ENCODE assay signal across 10 cellular contexts in the genomic region with DNA sequence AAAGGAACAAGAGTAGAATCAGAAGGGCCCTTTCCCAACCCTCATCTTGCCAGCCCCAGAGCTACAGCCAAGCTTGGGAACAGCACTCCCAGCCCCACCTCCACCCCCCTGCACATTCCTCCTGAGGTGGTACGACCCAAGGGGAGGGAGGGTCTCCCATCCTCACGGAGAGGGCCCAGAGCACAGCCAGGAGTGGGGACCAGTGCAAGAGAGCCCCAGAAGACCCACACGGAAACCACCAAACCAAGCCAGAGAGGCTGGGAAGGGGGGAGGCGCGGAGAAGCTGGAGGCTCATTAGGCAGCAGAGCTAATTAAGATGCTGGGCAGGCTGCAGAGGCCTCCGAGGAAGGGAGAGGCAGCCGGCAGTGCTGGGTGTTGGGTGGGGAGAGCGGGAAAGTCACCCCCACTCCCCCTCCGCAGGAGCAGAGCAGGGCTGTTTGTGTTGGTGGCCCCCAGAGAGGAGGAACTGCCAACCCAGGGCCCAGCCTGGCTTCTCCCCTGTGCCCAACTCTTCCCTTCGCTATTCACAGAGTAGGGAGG. TPM values are rescaled to one million over a fixed set of nuclear protein-coding genes. Genes with fewer than 3 reads are reported as not detected.
DNase-seq lines count a peak whose midpoint lies in the region; ATAC-seq and TF ChIP-seq lines count a peak whose summit lies in the region.
"Had no signal": no experiment of that assay in that cellular context is flagged by ENCODE, and none has a peak within 500 bp of the region (broad histone marks: within the 10 kb centered on the region; RNA-seq: fewer than 3 reads in every experiment).

No MANE protein-coding gene starts in this region.

- peaks cover 41% of the 10 kb centered on the region for H3K36me3 ChIP-seq in HUES48 (ENCODE audit: control insufficient read depth, insufficient read depth, low read length)

- H3K27me3 ChIP-seq in HUES48 (ENCODE audit: control insufficient read depth, insufficient read depth, low read length) = no peaks in the 10 kb centered on the region

- no peak for ATAC-seq in natural killer cell treated with Interleukin-12 subunit alpha and Interleukin-12 subunit beta and Interleukin-15 and Interleukin-18, amount 100 ng/mL, for 72 hours
- ATAC-seq in left lobe of liver (no peak), GM21515 (IDR thresholded peaks at IDR 0.05; ENCODE audit: unreplicated experiment) (no peak)

- H3K36me3 Mint-ChIP-seq in natural killer cell treated with Interleukin-12 subunit alpha and Interleukin-12 subunit beta and Interleukin-15 and Interleukin-18, amount 100 ng/mL, for 72 hours = no peaks in the 10 kb centered on the region

- H3K9me3 Mint-ChIP-seq in natural killer cell treated with Interleukin-12 subunit alpha and Interleukin-12 subunit beta and Interleukin-15 and Interleukin-18, amount 100 ng/mL, for 72 hours = no peaks in the 10 kb centered on the region

- peak overlapping the region; percentile 20 for H3K4me3 Mint-ChIP-seq in natural killer cell treated with Interleukin-12 subunit alpha and Interleukin-12 subunit beta and Interleukin-15 and Interleukin-18, amount 100 ng/mL, for 72 hours

- DNase-seq in AG04449 (ENCODE audit: low read depth, low spot score) (no peak), coronary artery (ENCODE audit: low spot score) (no peak), left lobe of liver (ENCODE audit: low spot score) (no peak), NCI-H2196 treated with DMSO at 0.1 percent for 48 hours (lab: John Stamatoyannopoulos, UW; ENCODE audit: unreplicated experiment) (no peak), DMS79 treated with DMSO at 0.1 percent for 48 hours (lab: John Stamatoyannopoulos, UW) (no peak)
- DNase-seq in natural killer cell treated with Interleukin-12 subunit alpha and Interleukin-12 subunit beta and Interleukin-15 and Interleukin-18, amount 100 ng/mL, for 72 hours (ENCODE audit: low spot score) = no peak
- DNase-seq: NCI-H1436 treated with DMSO at 0.1 percent for 48 hours had no signal

- H3K27ac ChIP-seq in HUES48 (ENCODE audit: low read depth, low read length) (peak overlapping the region; percentile 66), coronary artery (peak overlapping the region; percentile 92 to 99)

- POLR2A ChIA-PET in AG04449 (lab: Yijun Ruan, JAX) = no interaction called here

- H3K27ac Mint-ChIP-seq in natural killer cell treated with Interleukin-12 subunit alpha and Interleukin-12 subunit beta and Interleukin-15 and Interleukin-18, amount 100 ng/mL, for 72 hours = no peak overlapping the region

- no peak overlapping the region for H3K9ac ChIP-seq in HUES48 (ENCODE audit: low read depth, low read length)

- no peaks in the 10 kb centered on the region for H3K27me3 Mint-ChIP-seq in natural killer cell treated with Interleukin-12 subunit alpha and Interleukin-12 subunit beta and Interleukin-15 and Interleukin-18, amount 100 ng/mL, for 72 hours

- H3K4me3 ChIP-seq in AG04449 (ENCODE audit: low read depth, low read length) (peak overlapping the region; percentile 78), HUES48 (ENCODE audit: low read depth, low read length) (peak overlapping the region; percentile 49), coronary artery (peak overlapping the region; percentile 97)

- TF ChIP-seq CTCF in AG04449 (IDR thresholded peaks at IDR 0.05; ENCODE audit: insufficient read depth, low read length, missing control alignments) = no peak
- TF ChIP-seq CTCF in coronary artery (IDR thresholded peaks at IDR 0.05) = no peak

- peaks cover 13 to 27% of the 10 kb centered on the region in 2 donors for H3K4me1 Mint-ChIP-seq in natural killer cell treated with Interleukin-12 subunit alpha and Interleukin-12 subunit beta and Interleukin-15 and Interleukin-18, amount 100 ng/mL, for 72 hours (ENCODE audit: low read depth in 2 of 2)

- peaks cover 25% of the 10 kb centered on the region for H3K4me1 ChIP-seq in HUES48 (ENCODE audit: control insufficient read depth, insufficient read depth, low read length)

- CTCF ChIA-PET in AG04449 (lab: Yijun Ruan, JAX) = interaction anchor here (0.6 to 9.2 kb wide), 12 partner anchors 9 to 393 kb away, joined by 3 to 76 read pairs (median 5); a partner anchor contains a TSS

- H3K9me3 ChIP-seq in HUES48 (ENCODE audit: control insufficient read depth, insufficient read depth, low read length) = no peaks in the 10 kb centered on the region

RNA-seq across cellular contexts. Expression of a gene that starts 2.4 kb away (rescaled TPM):
- total RNA-seq in natural killer cell treated with Interleukin-12 subunit alpha and Interleukin-12 subunit beta and Interleukin-15 and Interleukin-18, amount 100 ng/mL, for 72 hours = 10 to 100 TPM; 18.8 to 49.9 TPM
- 0.40 TPM for total RNA-seq in left lobe of liver

RNA-seq across cellular contexts. Expression of a gene that starts 5.0 kb away (rescaled TPM):
- total RNA-seq in natural killer cell treated with Interleukin-12 subunit alpha and Interleukin-12 subunit beta and Interleukin-15 and Interleukin-18, amount 100 ng/mL, for 72 hours = 1,000 to 10,000 TPM; 1,326 to 1,683 TPM
- 484 TPM for total RNA-seq in left lobe of liver

RNA-seq across cellular contexts. Expression of a gene that starts 29.1 kb away (rescaled TPM):
- total RNA-seq in natural killer cell treated with Interleukin-12 subunit alpha and Interleukin-12 subunit beta and Interleukin-15 and Interleukin-18, amount 100 ng/mL, for 72 hours = not detected
- total RNA-seq in left lobe of liver = not detected
- total RNA-seq: epithelial cell of proximal tubule had no signal

RNA-seq across cellular contexts. Expression of a gene that starts 30.7 kb away (rescaled TPM):
- total RNA-seq in natural killer cell treated with Interleukin-12 subunit alpha and Interleukin-12 subunit beta and Interleukin-15 and Interleukin-18, amount 100 ng/mL, for 72 hours = under 1 TPM in 1 of 2 donors, not detected in 1; 0.12 TPM
- total RNA-seq in left lobe of liver = not detected
- total RNA-seq: epithelial cell of proximal tubule had no signal

RNA-seq across cellular contexts. Expression of a gene that starts 43.6 kb away (rescaled TPM):
- total RNA-seq in natural killer cell treated with Interleukin-12 subunit alpha and Interleukin-12 subunit beta and Interleukin-15 and Interleukin-18, amount 100 ng/mL, for 72 hours = under 1 TPM in 1 of 2 donors, not detected in 1; 0.43 TPM
- 0.50 TPM for total RNA-seq in left lobe of liver
- total RNA-seq: epithelial cell of proximal tubule had no signal

Comparison
In these comparisons a context has a peak if more than half of its experiments do, and no peak if none do; other contexts are left out.
1. RNA of a gene that starts 2.4 kb away (total RNA-seq): 18.8 to 49.9 TPM in natural killer cell treated with Interleukin-12 subunit alpha and Interleukin-12 subunit beta and Interleukin-15 and Interleukin-18, amount 100 ng/mL, for 72 hours; 0.40 TPM in left lobe of liver (single experiment); every median in the first group is over 10 times any median in the second.
2. Peak in every context shown above with its lines, with median percentiles within 50 percentile points of each other: H3K4me3 ChIP-seq.